In the genomic region with DNA sequence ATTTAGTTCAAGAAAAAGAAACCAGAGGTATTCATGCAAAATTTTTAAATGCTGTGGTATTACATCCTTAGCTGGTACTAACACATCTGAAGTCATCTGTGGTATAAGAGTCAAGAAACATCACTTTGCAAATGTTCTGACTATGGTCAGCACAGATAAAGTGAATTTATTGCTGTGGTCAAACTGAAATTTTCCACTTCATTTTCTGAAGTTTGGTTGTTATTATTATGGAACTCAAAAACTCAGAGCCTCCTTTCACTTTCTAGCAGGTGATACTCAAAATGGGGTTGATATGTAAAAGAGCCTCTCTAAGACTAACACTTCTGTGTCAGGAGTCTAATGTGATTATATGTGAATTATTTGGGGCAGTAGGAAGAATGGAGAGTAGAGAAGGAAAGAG, we compare ENCODE assay signal across 11 cellular contexts.
DNase-seq lines count a peak whose midpoint lies in the region; ATAC-seq and TF ChIP-seq lines count a peak whose summit lies in the region.
"Had no signal": no experiment of that assay in that cellular context is flagged by ENCODE, and none has a peak within 500 bp of the region (broad histone marks: within the 10 kb centered on the region; RNA-seq: fewer than 3 reads in every experiment).

No MANE protein-coding gene starts in this region.

- CTCF ChIA-PET in CD4-positive, alpha-beta T cell (lab: Charles Lee) = no interaction called here

- peaks cover 10% of the 10 kb centered on the region for H3K36me3 Mint-ChIP-seq in stimulated activated memory B cell treated with anti-CD40 and anti-IgM and Interleukin-4, amounts not matched to agents 10 μg/mL and 1 μg/mL and 100 μg/mL, for 72 hours
- H3K36me3 Mint-ChIP-seq in CD4-positive, alpha-beta T cell (ENCODE audit: low read depth) = peaks cover 15% of the 10 kb centered on the region

- TF ChIP-seq CTCF in CD4-positive, alpha-beta T cell (IDR thresholded peaks at IDR 0.05) = no peak

- peak overlapping the region; percentile 43 for H3K27ac Mint-ChIP-seq in stimulated activated memory B cell treated with anti-CD40 and anti-IgM and Interleukin-4, amounts not matched to agents 10 μg/mL and 1 μg/mL and 100 μg/mL, for 72 hours
- no peak overlapping the region for H3K27ac Mint-ChIP-seq in CD4-positive, alpha-beta T cell

- intact Hi-C loops in CD4-positive, alpha-beta T cell (cut with DNase I, micrococcal nuclease) = no loop called here

- H3K9me3 ChIP-seq in CD4-positive, alpha-beta T cell (ENCODE audit: control insufficient read depth, low read length) = no peaks in the 10 kb centered on the region
- H3K9me3 ChIP-seq: thoracic aorta had no signal

- peaks cover 27% of the 10 kb centered on the region for H3K4me1 Mint-ChIP-seq in stimulated activated memory B cell treated with anti-CD40 and anti-IgM and Interleukin-4, amounts not matched to agents 10 μg/mL and 1 μg/mL and 100 μg/mL, for 72 hours
- H3K4me1 Mint-ChIP-seq in CD4-positive, alpha-beta T cell (ENCODE audit: low read depth) = peaks cover 4% of the 10 kb centered on the region

- ATAC-seq in GM19035 (IDR thresholded peaks at IDR 0.05; ENCODE audit: unreplicated experiment) = peak; percentile 83
- peak; percentile 86 for ATAC-seq in HG02571 (IDR thresholded peaks at IDR 0.05; ENCODE audit: unreplicated experiment)
- ATAC-seq in HG03457 (IDR thresholded peaks at IDR 0.05; ENCODE audit: unreplicated experiment) = peak; percentile 93
- ATAC-seq in stimulated activated memory B cell treated with anti-CD40 and anti-IgM and Interleukin-4, amounts not matched to agents 10 μg/mL and 1 μg/mL and 100 μg/mL, for 72 hours = peak; percentile 47
- no peak for ATAC-seq in CD4-positive, alpha-beta T cell (ENCODE audit: poor library complexity)
- ATAC-seq: heart left ventricle had no signal

- DNase-seq in NCI-H510A treated with DMSO at 0.1 percent for 48 hours (lab: John Stamatoyannopoulos, UW) = no peak
- DNase-seq in CD4-positive, alpha-beta T cell = no peak
- DNase-seq in Kasumi-1 (lab: John Stamatoyannopoulos, UW) = no peak
- DNase-seq: activated T-cell treated with anti-CD3 and anti-CD28 coated beads for 4 hours, heart left ventricle, SW 1271 had no signal

- POLR2A ChIA-PET in CD4-positive, alpha-beta T cell (lab: Charles Lee) = no interaction called here

- H3K27ac ChIP-seq in CD4-positive, alpha-beta T cell (ENCODE audit: low read depth, low read length) = no peak overlapping the region
- H3K27ac ChIP-seq: heart left ventricle, thoracic aorta had no signal

- no peaks in the 10 kb centered on the region for H3K27me3 ChIP-seq in CD4-positive, alpha-beta T cell (ENCODE audit: control insufficient read depth, insufficient read depth, low read length)
- H3K27me3 ChIP-seq: heart left ventricle had no signal

- H3K27me3 Mint-ChIP-seq in stimulated activated memory B cell treated with anti-CD40 and anti-IgM and Interleukin-4, amounts not matched to agents 10 μg/mL and 1 μg/mL and 100 μg/mL, for 72 hours = no peaks in the 10 kb centered on the region
- H3K27me3 Mint-ChIP-seq in CD4-positive, alpha-beta T cell = no peaks in the 10 kb centered on the region

- H3K4me3 Mint-ChIP-seq in stimulated activated memory B cell treated with anti-CD40 and anti-IgM and Interleukin-4, amounts not matched to agents 10 μg/mL and 1 μg/mL and 100 μg/mL, for 72 hours = no peak overlapping the region
- H3K4me3 Mint-ChIP-seq in CD4-positive, alpha-beta T cell = no peak overlapping the region

- peaks cover 3% of the 10 kb centered on the region for H3K9me3 Mint-ChIP-seq in stimulated activated memory B cell treated with anti-CD40 and anti-IgM and Interleukin-4, amounts not matched to agents 10 μg/mL and 1 μg/mL and 100 μg/mL, for 72 hours
- H3K9me3 Mint-ChIP-seq in CD4-positive, alpha-beta T cell = no peaks in the 10 kb centered on the region
